8 cellular contexts compared by ENCODE assay signal in genomic region chr11:126317681-126318641, GRCh38. TPM values are rescaled to one million over a fixed set of nuclear protein-coding genes. Genes with fewer than 3 reads are reported as not detected.
A peak's percentile ranks its signal among the peaks of the same experiment; 100 is the strongest.
DNase-seq lines count a peak whose midpoint lies in the region; ATAC-seq and TF ChIP-seq lines count a peak whose summit lies in the region.

No MANE protein-coding gene starts in this region.

- no TSS peak for BruUV-seq in Panc1 (replicated peaks; lab: Mats Ljungman, UMichigan)

- H3K4me3 ChIP-seq in Panc1 (ENCODE audit: low read depth in 2 of 2, low read length in 2 of 2) (no peak overlapping the region), HAP-1 (no peak overlapping the region)

- ATAC-seq in HG02798 (IDR thresholded peaks at IDR 0.05; ENCODE audit: poor library complexity, unreplicated experiment) = peak; percentile 35
- peak; percentile 49; the same call in 1 of the 2 replicates for ATAC-seq in Panc1
- no peak for ATAC-seq in naive B cell (ENCODE audit: low read depth in 2 of 2)
- no peak for ATAC-seq in GM18520 (IDR thresholded peaks at IDR 0.05; ENCODE audit: unreplicated experiment)

- CTCF ChIA-PET in Panc1 (lab: Charles Lee) = no interaction called here

- no peak for TF ChIP-seq CTCF in Panc1 (IDR thresholded peaks at IDR 0.05)

- H3K36me3 Mint-ChIP-seq in activated CD4-positive, alpha-beta T cell treated with anti-CD3 and anti-CD28 coated beads, Interleukin-2, amount 10 ng/mL, durations not matched to agents 24 days and 14 days (ENCODE audit: low read depth) = peaks cover 38% of the 10 kb centered on the region
- peaks cover 27 to 29% of the 10 kb centered on the region in 2 donors for H3K36me3 Mint-ChIP-seq in naive B cell

- no peaks in the 10 kb centered on the region for H3K27me3 Mint-ChIP-seq in activated CD4-positive, alpha-beta T cell treated with anti-CD3 and anti-CD28 coated beads, Interleukin-2, amount 10 ng/mL, durations not matched to agents 24 days and 14 days
- H3K27me3 Mint-ChIP-seq in naive B cell = no peaks in the 10 kb centered on the region

- intact Hi-C loops in activated CD4-positive, alpha-beta T cell treated with anti-CD3 and anti-CD28 coated beads, Interleukin-2, amount 10 ng/mL, durations not matched to agents 24 days and 14 days (cut with micrococcal nuclease) = loop anchor here (5.0 to 10.0 kb wide), 3 partner anchors 34 to 657 kb away; no protein-coding TSS in a partner anchor
- intact Hi-C loops in Panc1 (cut with micrococcal nuclease; ENCODE audit: unreplicated experiment) = loop anchor here (10.0 kb wide), 1 partner anchor 107 kb away; no protein-coding TSS in a partner anchor

- DNase-seq in activated CD4-positive, alpha-beta T cell treated with anti-CD3 and anti-CD28 coated beads, Interleukin-2, amount 10 ng/mL, durations not matched to agents 24 days and 14 days = peak; percentile 72
- DNase-seq in activated CD4-positive, alpha-beta T cell treated with anti-CD3 and anti-CD28 coated beads for 4 hours = no peak
- DNase-seq in Panc1 (ENCODE audit: low read depth, low spot score) (no peak), dedifferentiated amniotic fluid mesenchymal stem cell (ENCODE audit: extremely low spot score) (peak; percentile 79), naive B cell (no peak), HAP-1 (ENCODE audit: low spot score in 2 of 2) (no peak)

- no peak overlapping the region for H3K27ac ChIP-seq in Panc1 (ENCODE audit: low read length)

- H3K9me3 ChIP-seq in Panc1 (ENCODE audit: control insufficient read depth, insufficient read depth, low read depth, low read length) = no peaks in the 10 kb centered on the region
- no peaks in the 10 kb centered on the region for H3K9me3 ChIP-seq in HAP-1

- in situ Hi-C loops in Panc1 (cut with HindIII; ENCODE audit: low pct_unique_long_range_greater_than_20kb, low sequenced_read_pairs) (no loop called here), HAP-1 (cut with MboI; ENCODE audit: low sequenced_read_pairs) (loop anchor here (25.0 kb wide), 1 partner anchor 669 kb away; no protein-coding TSS in a partner anchor)

- peak overlapping the region; percentile 56 for H3K4me3 Mint-ChIP-seq in activated CD4-positive, alpha-beta T cell treated with anti-CD3 and anti-CD28 coated beads, Interleukin-2, amount 10 ng/mL, durations not matched to agents 24 days and 14 days
- H3K4me3 Mint-ChIP-seq in naive B cell = peak overlapping the region in 4 of 8 donors; percentile 20 to 49 (median 38)

- H3K27me3 ChIP-seq in Panc1 (ENCODE audit: control insufficient read depth, insufficient read depth, low read length) (no peaks in the 10 kb centered on the region), HAP-1 (ENCODE audit: low read depth) (no peaks in the 10 kb centered on the region)

- H3K4me1 Mint-ChIP-seq in activated CD4-positive, alpha-beta T cell treated with anti-CD3 and anti-CD28 coated beads, Interleukin-2, amount 10 ng/mL, durations not matched to agents 24 days and 14 days = peaks cover 37% of the 10 kb centered on the region
- peaks cover 33 to 56% (median 42%) of the 10 kb centered on the region in 3 donors for H3K4me1 Mint-ChIP-seq in naive B cell

- no peaks in the 10 kb centered on the region for H3K9me3 Mint-ChIP-seq in activated CD4-positive, alpha-beta T cell treated with anti-CD3 and anti-CD28 coated beads, Interleukin-2, amount 10 ng/mL, durations not matched to agents 24 days and 14 days
- peaks cover 0 to 3% (median 0%) of the 10 kb centered on the region in 7 donors for H3K9me3 Mint-ChIP-seq in naive B cell

- no peaks in the 10 kb centered on the region for H3K36me3 ChIP-seq in Panc1 (ENCODE audit: control insufficient read depth, insufficient read depth, low read length)
- peaks cover 7% of the 10 kb centered on the region; the same call in 1 of the 2 replicates for H3K36me3 ChIP-seq in HAP-1 (replicated peaks)

- POLR2A ChIA-PET in Panc1 (lab: Charles Lee) = no interaction called here

- peak overlapping the region; percentile 80 for H3K27ac Mint-ChIP-seq in activated CD4-positive, alpha-beta T cell treated with anti-CD3 and anti-CD28 coated beads, Interleukin-2, amount 10 ng/mL, durations not matched to agents 24 days and 14 days
- peak overlapping the region in 5 of 6 donors; percentile 11 to 74 (median 62) for H3K27ac Mint-ChIP-seq in naive B cell

- no peaks in the 10 kb centered on the region for H3K4me1 ChIP-seq in Panc1 (ENCODE audit: control insufficient read depth, insufficient read depth, low read length)
- H3K4me1 ChIP-seq in HAP-1 = no peaks in the 10 kb centered on the region

RNA-seq across cellular contexts. Expression of gene DCPS, which starts 14.1 kb away (rescaled TPM):
- 36.0 and 40.2 TPM in 2 replicates for total RNA-seq in activated CD4-positive, alpha-beta T cell treated with anti-CD3 and anti-CD28 coated beads, Interleukin-2, amount 10 ng/mL, durations not matched to agents 24 days and 14 days
- 34.8 TPM for total RNA-seq in Panc1 (2021; ENCODE audit: unreplicated experiment)
- polyA plus RNA-seq in Panc1 (2012; ENCODE audit: insufficient read length) = 52.2 TPM
- polyA plus RNA-seq in naive B cell (ENCODE audit: low read depth in 6 of 6) = 10 to 100 TPM; 28.4 to 49.1 (median 39.5) TPM

RNA-seq across cellular contexts. Expression of gene TIRAP, which starts 35.1 kb away (rescaled TPM):
- 11.4 and 12.0 TPM in 2 replicates for total RNA-seq in activated CD4-positive, alpha-beta T cell treated with anti-CD3 and anti-CD28 coated beads, Interleukin-2, amount 10 ng/mL, durations not matched to agents 24 days and 14 days
- 19.3 TPM for total RNA-seq in Panc1 (2021; ENCODE audit: unreplicated experiment)
- polyA plus RNA-seq in Panc1 (2012; ENCODE audit: insufficient read length) = 14.4 TPM
- 10 to 100 TPM in 3 of 6 donors, 1 to 10 TPM in 3; 4.9 to 11.2 (median 9.9) TPM for polyA plus RNA-seq in naive B cell (ENCODE audit: low read depth in 6 of 6)

RNA-seq across cellular contexts. Expression of gene ST3GAL4, which starts 37.5 kb away (rescaled TPM):
- total RNA-seq in activated CD4-positive, alpha-beta T cell treated with anti-CD3 and anti-CD28 coated beads, Interleukin-2, amount 10 ng/mL, durations not matched to agents 24 days and 14 days = 12.3 and 13.3 TPM in 2 replicates
- 56.6 TPM for total RNA-seq in Panc1 (2021; ENCODE audit: unreplicated experiment)
- 51.1 TPM for polyA plus RNA-seq in Panc1 (2012; ENCODE audit: insufficient read length)
- 1 to 10 TPM in 2 of 6 donors, under 1 TPM in 1, not detected in 3; 0.32 to 1.3 (median 1.2) TPM for polyA plus RNA-seq in naive B cell (ENCODE audit: low read depth in 6 of 6)

RNA-seq across cellular contexts. Expression of gene FOXRED1, which starts 49.0 kb away (rescaled TPM):
- total RNA-seq in activated CD4-positive, alpha-beta T cell treated with anti-CD3 and anti-CD28 coated beads, Interleukin-2, amount 10 ng/mL, durations not matched to agents 24 days and 14 days = 57.8 and 59.2 TPM in 2 replicates
- 44.8 TPM for total RNA-seq in Panc1 (2021; ENCODE audit: unreplicated experiment)
- polyA plus RNA-seq in Panc1 (2012; ENCODE audit: insufficient read length) = 30.2 TPM
- 10 to 100 TPM; 15.8 to 39.0 (median 19.8) TPM for polyA plus RNA-seq in naive B cell (ENCODE audit: low read depth in 6 of 6)

RNA-seq across cellular contexts. Expression of gene SRPRA, which starts 49.3 kb away (rescaled TPM):
- total RNA-seq in activated CD4-positive, alpha-beta T cell treated with anti-CD3 and anti-CD28 coated beads, Interleukin-2, amount 10 ng/mL, durations not matched to agents 24 days and 14 days = 180 and 191 TPM in 2 replicates
- total RNA-seq in Panc1 (2021; ENCODE audit: unreplicated experiment) = 149 TPM
- polyA plus RNA-seq in Panc1 (2012; ENCODE audit: insufficient read length) = 135 TPM
- polyA plus RNA-seq in naive B cell (ENCODE audit: low read depth in 6 of 6) = 100 to 1,000 TPM in 1 of 6 donors, 10 to 100 TPM in 5; 55.5 to 102 (median 80.5) TPM

Comparison
In these comparisons a context has a peak if more than half of its experiments do, and no peak if none do; other contexts are left out.
1. DNase-seq: peak in activated CD4-positive, alpha-beta T cell treated with anti-CD3 and anti-CD28 coated beads, Interleukin-2, amount 10 ng/mL, durations not matched to agents 24 days and 14 days (single experiment) and dedifferentiated amniotic fluid mesenchymal stem cell (single experiment); none in activated CD4-positive, alpha-beta T cell treated with anti-CD3 and anti-CD28 coated beads for 4 hours (0 of 2), Panc1 (single experiment), naive B cell (single experiment) and HAP-1 (0 of 2).
2. ATAC-seq: peak in HG02798 (single experiment) and Panc1 (single experiment); none in naive B cell (0 of 2) and GM18520 (single experiment).